In the genomic region with DNA sequence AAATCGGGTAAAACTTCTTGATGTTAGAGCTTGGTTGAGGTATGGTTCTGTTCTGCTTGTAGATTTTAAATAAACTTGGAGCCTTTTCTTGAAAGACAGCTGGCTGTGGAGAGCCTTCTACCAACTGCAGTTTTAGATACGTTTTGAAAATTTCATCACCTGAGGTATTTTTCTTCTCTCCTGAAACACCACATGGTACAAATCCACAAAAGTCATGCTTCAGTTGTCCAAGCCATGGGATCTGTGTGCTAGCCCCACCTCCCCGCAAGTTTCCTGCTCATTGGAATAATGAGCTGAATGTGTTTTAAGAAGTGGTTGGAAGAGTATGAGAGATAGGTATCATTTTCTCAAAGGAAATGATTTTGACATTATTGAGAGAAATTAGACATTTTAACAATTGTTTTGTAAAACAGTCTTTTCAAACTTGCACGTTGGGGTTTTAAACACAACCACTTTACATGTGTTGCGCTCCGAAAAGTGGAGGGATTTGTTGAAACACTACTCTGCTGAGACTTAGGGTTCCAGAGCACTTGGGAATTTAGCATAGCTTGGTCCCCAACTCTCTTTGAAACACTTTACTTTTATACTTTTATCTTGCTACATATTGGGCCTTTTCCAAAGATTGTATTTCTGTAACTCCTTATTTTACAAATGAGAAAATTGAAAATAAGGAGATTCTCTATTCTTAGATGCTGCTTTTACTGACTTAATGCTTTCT, we compare ENCODE assay signal across 8 cellular contexts. TPM values are rescaled to one million over a fixed set of nuclear protein-coding genes. Genes with fewer than 3 reads are reported as not detected.
DNase-seq lines count a peak whose midpoint lies in the region; ATAC-seq and TF ChIP-seq lines count a peak whose summit lies in the region.

No MANE protein-coding gene starts in this region.

- H3K27ac ChIP-seq in HEK293 (ENCODE audit: extremely low read depth, low read depth, low read length) (peak overlapping the region; percentile 69), right cardiac atrium (ENCODE audit: low read length) (peak overlapping the region; percentile 58)

- H3K9ac ChIP-seq in skeletal muscle satellite cell (ENCODE audit: low read depth, low read length): peak overlapping the region; percentile 81

- H3K4me2 ChIP-seq in skeletal muscle satellite cell (ENCODE audit: low read length): peak overlapping the region; percentile 87

- H3K4me1 Mint-ChIP-seq in CD14-positive monocyte: peaks cover 58% of the 10 kb centered on the region
- peaks cover 70% of the 10 kb centered on the region for H3K4me1 Mint-ChIP-seq in WTC11

- CTCF ChIA-PET in HEK293 (lab: Yijun Ruan, JAX) (interaction anchor here (0.6 kb wide), 1 partner anchor 16 kb away, joined by 4 read pairs; no protein-coding TSS in a partner anchor), WTC11 (lab: Charles Lee) (interaction anchor here (0.8 to 1.7 kb wide), 3 partner anchors 16 to 81 kb away, joined by 4 to 8 read pairs (median 6); no protein-coding TSS in a partner anchor)

- no peaks in the 10 kb centered on the region for H3K9me3 ChIP-seq in HEK293 (ENCODE audit: control insufficient read depth, insufficient read depth, low read depth, low read length)
- H3K9me3 ChIP-seq in right cardiac atrium (ENCODE audit: control insufficient read depth, low read length): no peaks in the 10 kb centered on the region
- H3K9me3 ChIP-seq in skeletal muscle satellite cell (replicated peaks; ENCODE audit: low read length): no peaks in the 10 kb centered on the region

- TF ChIP-seq CTCF in CD14-positive monocyte (IDR thresholded peaks at IDR 0.05): no peak
- no peak for TF ChIP-seq CTCF in HEK293 (tag by site-specific recombination; IDR thresholded peaks at IDR 0.05)
- no peak for TF ChIP-seq CTCF in WTC11 (IDR thresholded peaks at IDR 0.05)

- no peak for ATAC-seq in WTC11
- no peak for ATAC-seq in right cardiac atrium
- no peak for ATAC-seq in HG03159 (IDR thresholded peaks at IDR 0.05; ENCODE audit: unreplicated experiment)
- ATAC-seq in HG03280 (IDR thresholded peaks at IDR 0.05; ENCODE audit: unreplicated experiment): no peak
- no peak for ATAC-seq in GM19463 (IDR thresholded peaks at IDR 0.05; ENCODE audit: unreplicated experiment)

- 23% methylated on average over 6 of the region's 6 CpGs for WGBS in right cardiac atrium

- H3K27ac Mint-ChIP-seq in CD14-positive monocyte: peak overlapping the region in 6 of 7 donors; percentile 62 to 83 (median 70)
- peak overlapping the region; percentile 85 for H3K27ac Mint-ChIP-seq in WTC11

- DNase-seq in CD14-positive monocyte (ENCODE audit: low spot score): no peak
- no peak for DNase-seq in WTC11 (ENCODE audit: low spot score)
- DNase-seq in right cardiac atrium: no peak

- H3K4me3 ChIP-seq in HEK293 (ENCODE audit: low read depth, low read length) (peak overlapping the region; percentile 83), right cardiac atrium (ENCODE audit: low read length) (peak overlapping the region; percentile 100), skeletal muscle satellite cell (ENCODE audit: low read length) (peak overlapping the region; percentile 72)

- POLR2A ChIA-PET in HEK293 (lab: Yijun Ruan, JAX) (no interaction called here), WTC11 (lab: Charles Lee) (interaction anchor here (1.2 to 3.0 kb wide), 2 partner anchors 16 to 46 kb away, joined by 4 to 13 read pairs; no protein-coding TSS in a partner anchor)

- intact Hi-C loops in CD14-positive monocyte (cut with micrococcal nuclease) (no loop called here), right cardiac atrium (cut with DNase I) (no loop called here)

- H3K36me3 Mint-ChIP-seq in CD14-positive monocyte (peaks cover 0 to 6% of the 10 kb centered on the region in 2 donors), WTC11 (no peaks in the 10 kb centered on the region)

- H3K27me3 ChIP-seq in right cardiac atrium (ENCODE audit: control insufficient read depth, insufficient read depth) (no peaks in the 10 kb centered on the region), skeletal muscle satellite cell (ENCODE audit: control insufficient read depth, insufficient read depth, low read length) (no peaks in the 10 kb centered on the region)

- H3K27me3 Mint-ChIP-seq in CD14-positive monocyte (ENCODE audit: low read depth in 3 of 3): peaks cover 0 to 3% (median 0%) of the 10 kb centered on the region in 3 donors
- no peaks in the 10 kb centered on the region for H3K27me3 Mint-ChIP-seq in WTC11 (ENCODE audit: low read depth)

- H3K4me3 Mint-ChIP-seq in CD14-positive monocyte (peak overlapping the region; percentile 77 to 85), WTC11 (peak overlapping the region; percentile 81)

- peaks cover 22% of the 10 kb centered on the region for H3K4me1 ChIP-seq in HEK293 (ENCODE audit: control insufficient read depth, insufficient read depth, low read length)
- no peaks in the 10 kb centered on the region for H3K4me1 ChIP-seq in right cardiac atrium (ENCODE audit: control insufficient read depth, insufficient read depth, low read length)
- peaks cover 28% of the 10 kb centered on the region for H3K4me1 ChIP-seq in skeletal muscle satellite cell (ENCODE audit: control insufficient read depth, insufficient read depth, low read length)

- H3K36me3 ChIP-seq in HEK293 (ENCODE audit: control insufficient read depth in 2 of 2, insufficient read depth in 1 of 2, low read length in 2 of 2) (no peaks in the 10 kb centered on the region), skeletal muscle satellite cell (ENCODE audit: insufficient read depth, low read length) (no peaks in the 10 kb centered on the region)

- peaks cover 0 to 5% (median 0%) of the 10 kb centered on the region in 7 donors for H3K9me3 Mint-ChIP-seq in CD14-positive monocyte
- no peaks in the 10 kb centered on the region for H3K9me3 Mint-ChIP-seq in WTC11

TF ChIP-seq in HEK293, 187 proteins besides CTCF, POLR2A, EP300 and RAD21 (continues in another document):
- TF ChIP-seq ZNF274 (IDR thresholded peaks at IDR 0.05; ENCODE audit: low read length) (no peak), ZNF274 (tag by site-specific recombination; IDR thresholded peaks at IDR 0.05; ENCODE audit: borderline replicate concordance) (no peak), ZBTB17 (tag by site-specific recombination; IDR thresholded peaks at IDR 0.05) (peak; percentile 31; the same call in 1 of the 2 replicates)

TF ChIP-seq in WTC11, 78 proteins besides CTCF, POLR2A, EP300 and RAD21:
- TF ChIP-seq FOXJ3 (CRISPR knock-in tag; IDR thresholded peaks at IDR 0.05; ENCODE audit: borderline replicate concordance) (no peak), GTF2I (CRISPR knock-in tag; conservative IDR thresholded peaks at IDR 0.05) (no peak)
- TF ChIP-seq, protein P1, sequence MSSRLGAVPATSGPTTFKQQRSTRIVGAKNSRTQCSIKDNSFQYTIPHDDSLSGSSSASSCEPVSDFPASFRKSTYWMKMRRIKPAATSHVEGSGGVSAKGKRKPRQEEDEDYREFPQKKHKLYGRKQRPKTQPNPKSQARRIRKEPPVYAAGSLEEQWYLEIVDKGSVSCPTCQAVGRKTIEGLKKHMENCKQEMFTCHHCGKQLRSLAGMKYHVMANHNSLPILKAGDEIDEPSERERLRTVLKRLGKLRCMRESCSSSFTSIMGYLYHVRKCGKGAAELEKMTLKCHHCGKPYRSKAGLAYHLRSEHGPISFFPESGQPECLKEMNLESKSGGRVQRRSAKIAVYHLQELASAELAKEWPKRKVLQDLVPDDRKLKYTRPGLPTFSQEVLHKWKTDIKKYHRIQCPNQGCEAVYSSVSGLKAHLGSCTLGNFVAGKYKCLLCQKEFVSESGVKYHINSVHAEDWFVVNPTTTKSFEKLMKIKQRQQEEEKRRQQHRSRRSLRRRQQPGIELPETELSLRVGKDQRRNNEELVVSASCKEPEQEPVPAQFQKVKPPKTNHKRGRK (CRISPR knock-in tag; IDR thresholded peaks at IDR 0.05; ENCODE audit: borderline replicate concordance): no peak

RNA-seq across cellular contexts. Expression of a gene that starts 1.5 kb away (rescaled TPM):
- polyA plus RNA-seq in CD14-positive monocyte (10 to 100 TPM; 18.4 to 21.5 TPM), right cardiac atrium (37.8 TPM)
- total RNA-seq in WTC11 (2021) (38.2 to 52.5 TPM (median 41.2 TPM) in 3 replicates), right cardiac atrium (10 to 100 TPM; 73.0 to 88.2 (median 80.8) TPM)
- total RNA-seq in skeletal muscle satellite cell (2012; rRNA removed): 12.7 and 13.9 TPM in 2 replicates
